In genomic region chr3:121529308-121529707, GRCh38 we compare ENCODE assay signal across 12 cellular contexts. TPM values are rescaled to one million over a fixed set of nuclear protein-coding genes. Genes with fewer than 3 reads are reported as not detected.
DNase-seq lines count a peak whose midpoint lies in the region; ATAC-seq, FAIRE-seq and TF ChIP-seq lines count a peak whose summit lies in the region.
"Had no signal": no experiment of that assay in that cellular context is flagged by ENCODE, and none has a peak within 500 bp of the region (broad histone marks: within the 10 kb centered on the region; RNA-seq: fewer than 3 reads in every experiment).

No MANE protein-coding gene starts in this region.

- no peaks in the 10 kb centered on the region for H3K4me1 Mint-ChIP-seq in H9

- no peak overlapping the region for H3K23ac ChIP-seq in H9 (ENCODE audit: insufficient read length, low read depth, low read length)

- no peak overlapping the region for H2BK12ac ChIP-seq in H9 (ENCODE audit: insufficient read length, low read depth, low read length)

- no peaks in the 10 kb centered on the region for H3K27me3 ChIP-seq in H9 (ENCODE audit: insufficient read depth, low read length)
- no peaks in the 10 kb centered on the region for H3K27me3 ChIP-seq in kidney epithelial cell (ENCODE audit: control insufficient read depth, insufficient read depth, low read length)
- H3K27me3 ChIP-seq in tibial nerve = no peaks in the 10 kb centered on the region

- H2AK5ac ChIP-seq in H9 (ENCODE audit: insufficient read length, low read length) = no peak overlapping the region

- no peak overlapping the region for H4K5ac ChIP-seq in H9 (ENCODE audit: insufficient read length, low read depth, low read length)

- no peaks in the 10 kb centered on the region for H4K20me1 ChIP-seq in H9 (ENCODE audit: control insufficient read depth, insufficient read depth, insufficient read length)

- peak; percentile 50; the same call in 2 of the 3 replicates for TF ChIP-seq CTCF in H9 (conservative IDR thresholded peaks at IDR 0.05)
- TF ChIP-seq CTCF in astrocyte of the cerebellum (IDR thresholded peaks at IDR 0.05; ENCODE audit: low read depth, low read length, missing control alignments) = peak; percentile 53
- peak; percentile 45 for TF ChIP-seq CTCF in kidney epithelial cell (IDR thresholded peaks at IDR 0.05; ENCODE audit: insufficient read depth, low read length, poor library complexity, severe bottlenecking)
- TF ChIP-seq CTCF in tibial nerve (IDR thresholded peaks at IDR 0.05) = peak in 1 of 5 experiments; percentile 5

- H3K9me3 Mint-ChIP-seq in H9 = no peaks in the 10 kb centered on the region
- H3K9me3 Mint-ChIP-seq: activated naive CD4-positive, alpha-beta T cell treated with anti-CD3 and anti-CD28 coated beads, Interleukin-2, amount 50 U/mL, for 72 hours had no signal

- no peak for TF ChIP-seq EP300 in tibial nerve (IDR thresholded peaks at IDR 0.05)

- H3K9me3 ChIP-seq in H9 (ENCODE audit: control insufficient read depth, low read depth, low read length) = no peaks in the 10 kb centered on the region
- no peaks in the 10 kb centered on the region for H3K9me3 ChIP-seq in tibial nerve

- H3K27ac Mint-ChIP-seq in H9 = no peak overlapping the region
- H3K27ac Mint-ChIP-seq: activated naive CD4-positive, alpha-beta T cell treated with anti-CD3 and anti-CD28 coated beads, Interleukin-2, amount 50 U/mL, for 72 hours had no signal

- no peaks in the 10 kb centered on the region for H3K79me1 ChIP-seq in H9 (ENCODE audit: insufficient read depth, low read depth, low read length, poor library complexity, severe bottlenecking)

- H4K8ac ChIP-seq in H9 (replicated peaks; ENCODE audit: insufficient read length, low read depth, low read length) = no peak overlapping the region

- no peak overlapping the region for H2BK20ac ChIP-seq in H9 (ENCODE audit: low read depth, low read length, poor library complexity, severe bottlenecking)

- H2AFZ ChIP-seq in H9 (ENCODE audit: low read length) = no peak overlapping the region

- H3K23me2 ChIP-seq in H9 (ENCODE audit: insufficient read length, low read depth, low read length, poor library complexity, severe bottlenecking) = no peaks in the 10 kb centered on the region

- H3K14ac ChIP-seq in H9 (ENCODE audit: insufficient read depth, low read length) = no peak overlapping the region

- H3K4me1 ChIP-seq in H9 (ENCODE audit: insufficient read depth, low read length) (no peaks in the 10 kb centered on the region), tibial nerve (no peaks in the 10 kb centered on the region)

- no peak overlapping the region for H3K4ac ChIP-seq in H9 (ENCODE audit: low read depth, low read length)

- H3K27me3 Mint-ChIP-seq in H9 (ENCODE audit: low read depth) = no peaks in the 10 kb centered on the region

- H2BK5ac ChIP-seq in H9 (ENCODE audit: insufficient read length, low read length) = no peak overlapping the region

- H3K18ac ChIP-seq in H9 (ENCODE audit: insufficient read length, low read depth, low read length) = no peak overlapping the region

- no peak for TF ChIP-seq POLR2A in tibial nerve (IDR thresholded peaks at IDR 0.05)

- H3K4me3 ChIP-seq in astrocyte of the cerebellum (ENCODE audit: low read depth, low read length) (no peak overlapping the region), kidney epithelial cell (ENCODE audit: low read depth, low read length) (no peak overlapping the region), tibial nerve (no peak overlapping the region)

- H3K27ac ChIP-seq in H9 (ENCODE audit: insufficient read length, low read depth, low read length) = no peak overlapping the region
- H3K27ac ChIP-seq in tibial nerve = no peak overlapping the region

- no peak overlapping the region for H3K4me3 Mint-ChIP-seq in H9

- peaks cover 31 to 76% (median 73%) of the 10 kb centered on the region in 3 experiments for H3K36me3 Mint-ChIP-seq in H9 (ENCODE audit: insufficient read depth in 1 of 3, low read depth in 3 of 3)

- H3K56ac ChIP-seq in H9 (ENCODE audit: insufficient read length, low read depth, low read length) = no peak overlapping the region

- DNase-seq in AG20443 (ENCODE audit: low spot score) = peak; percentile 41
- DNase-seq in H9 = no peak
- DNase-seq in astrocyte of the cerebellum (ENCODE audit: low read depth) = no peak
- no peak for DNase-seq in kidney epithelial cell (ENCODE audit: low read depth)
- DNase-seq in tibial nerve (ENCODE audit: low spot score in 2 of 2) = no peak
- DNase-seq in GM19239 (ENCODE audit: insufficient read length, low spot score) = no peak
- DNase-seq in central memory CD4-positive, alpha-beta T cell = no peak
- DNase-seq: GDM1, hypothalamus had no signal

- no CpG with 5 or more reads among the region's 3 CpGs for WGBS in H9 (ENCODE audit: extremely low coverage, insufficient read length, low lambda C conversion rate)
- WGBS in tibial nerve, 2 donors = 74 to 78% methylated on average over 3 of the region's 3 CpGs

- no peak overlapping the region for H2BK15ac ChIP-seq in H9 (ENCODE audit: low read depth, low read length)

- H3T11ph ChIP-seq in H9 (ENCODE audit: low read length) = no peak overlapping the region

- in situ Hi-C loops in astrocyte of the cerebellum (cut with HindIII; ENCODE audit: low sequenced_read_pairs) = no loop called here

- H2BK120ac ChIP-seq in H9 (ENCODE audit: low read depth, low read length, poor library complexity, severe bottlenecking) = no peak overlapping the region

- no peaks in the 10 kb centered on the region for H3K36me3 ChIP-seq in kidney epithelial cell (ENCODE audit: control insufficient read depth, insufficient read depth, low read length)
- H3K36me3 ChIP-seq in tibial nerve = no peaks in the 10 kb centered on the region

- H3K9ac ChIP-seq in H9 (ENCODE audit: extremely low read depth, insufficient read length, low read length) = no peak overlapping the region

- H3K79me2 ChIP-seq in H9 (ENCODE audit: insufficient read depth, low read length) = no peaks in the 10 kb centered on the region

- no peak for ATAC-seq in GM19328 (IDR thresholded peaks at IDR 0.05; ENCODE audit: unreplicated experiment)
- ATAC-seq: activated naive CD4-positive, alpha-beta T cell treated with anti-CD3 and anti-CD28 coated beads, Interleukin-2, amount 50 U/mL, for 72 hours had no signal

- FAIRE-seq in GM19239 (lab: Jason Lieb, UNC) = no peak

- H4K91ac ChIP-seq in H9 (ENCODE audit: insufficient read length, low read depth, low read length) = no peak overlapping the region

- H3K4me2 ChIP-seq in H9 (ENCODE audit: insufficient read depth, insufficient read length, low read length) = no peak overlapping the region

RNA-seq across cellular contexts. Expression of gene POLQ, which starts 16.5 kb away (rescaled TPM):
- 14.7 and 15.4 TPM in 2 replicates for total RNA-seq in H9 (2021)
- 1.3 and 2.0 TPM in 2 replicates for total RNA-seq in kidney epithelial cell
- total RNA-seq in tibial nerve = under 1 TPM in 3 of 4 donors, not detected in 1; under 0.01 to 0.30 (median under 0.01) TPM

RNA-seq across cellular contexts. Expression of gene ARGFX, which starts 38.4 kb away (rescaled TPM):
- total RNA-seq in H9 (2021) (not detected in 2 replicates), kidney epithelial cell (not detected in 2 replicates), tibial nerve (not detected)
- total RNA-seq: activated naive CD4-positive, alpha-beta T cell treated with anti-CD3 and anti-CD28 coated beads, Interleukin-2, amount 50 U/mL, for 72 hours; posterior vena cava had no signal
